In genomic region chr10:71713135-71714040, GRCh38 we compare ENCODE assay signal across 8 cellular contexts. TPM values are rescaled to one million over a fixed set of nuclear protein-coding genes. Genes with fewer than 3 reads are reported as not detected.
DNase-seq lines count a peak whose midpoint lies in the region; ATAC-seq and TF ChIP-seq lines count a peak whose summit lies in the region.

No MANE protein-coding gene starts in this region.

- H3K36me3 ChIP-seq in esophagus muscularis mucosa (no peaks in the 10 kb centered on the region), mucosa of stomach (ENCODE audit: control insufficient read depth, insufficient read depth, low read length) (no peaks in the 10 kb centered on the region), upper lobe of left lung (no peaks in the 10 kb centered on the region)

- TF ChIP-seq EP300 in esophagus muscularis mucosa (IDR thresholded peaks at IDR 0.05) (no peak), upper lobe of left lung (IDR thresholded peaks at IDR 0.05) (no peak)

- H3K27me3 ChIP-seq in esophagus muscularis mucosa (no peaks in the 10 kb centered on the region), mucosa of stomach (ENCODE audit: control insufficient read depth, insufficient read depth, low read length) (no peaks in the 10 kb centered on the region), upper lobe of left lung (no peaks in the 10 kb centered on the region)

- TF ChIP-seq CTCF in esophagus muscularis mucosa (IDR thresholded peaks at IDR 0.05) (peak in 1 of 3 experiments; percentile 14), upper lobe of left lung (IDR thresholded peaks at IDR 0.05) (peak in 2 of 6 experiments; percentile 16 to 30)

- 5% methylated on average over 13 of the region's 13 CpGs for WGBS in esophagus muscularis mucosa
- 19 to 23% methylated on average over 4 to 13 of the region's 13 CpGs for WGBS in upper lobe of left lung, 2 donors

- H3K4me1 ChIP-seq in esophagus muscularis mucosa (peaks cover 55 to 65% (median 64%) of the 10 kb centered on the region in 4 donors), mucosa of stomach (ENCODE audit: control insufficient read depth, insufficient read depth, low read length) (peaks cover 48% of the 10 kb centered on the region), upper lobe of left lung (peaks cover 40 to 59% (median 44%) of the 10 kb centered on the region in 4 donors)

- H3K4me3 ChIP-seq in esophagus muscularis mucosa (peak overlapping the region in 3 of 4 donors; percentile 13 to 30 (median 18)), mucosa of stomach (ENCODE audit: low read length) (no peak overlapping the region), upper lobe of left lung (no peak overlapping the region)

- TF ChIP-seq POLR2A in esophagus muscularis mucosa (IDR thresholded peaks at IDR 0.05; ENCODE audit: low read depth), result no peak
- peak in 1 of 4 donors; percentile 38 for TF ChIP-seq POLR2A in upper lobe of left lung (IDR thresholded peaks at IDR 0.05)

- peak overlapping the region; percentile 63 for H3K9ac ChIP-seq in mucosa of stomach (ENCODE audit: low read length)

- ATAC-seq in upper lobe of left lung (ENCODE audit: low FRiP score in 2 of 2) (peak; percentile 70 to 83), GM21619 (IDR thresholded peaks at IDR 0.05; ENCODE audit: unreplicated experiment) (no peak)

- H3K27ac ChIP-seq in esophagus muscularis mucosa (replicated peaks in 1 of 4) (peak overlapping the region; percentile 88 to 93 (median 91)), upper lobe of left lung (peak overlapping the region; percentile 74 to 90 (median 85))

- H3K9me3 ChIP-seq in esophagus muscularis mucosa (no peaks in the 10 kb centered on the region), mucosa of stomach (ENCODE audit: control insufficient read depth, low read length) (no peaks in the 10 kb centered on the region), upper lobe of left lung (no peaks in the 10 kb centered on the region)

- DNase-seq in stimulated activated CD4-positive, alpha-beta T cell treated with anti-CD3 and anti-CD28 coated beads, Interleukin-15, amount 100 ng/mL, for 24 hours, result peak; percentile 60
- no peak for DNase-seq in stimulated activated CD4-positive, alpha-beta T cell treated with anti-CD3 and anti-CD28 coated beads, Interleukin-2, amount 100 ng/mL, for 48 hours
- peak; percentile 52 to 61 for DNase-seq in activated CD4-positive, alpha-beta T cell treated with anti-CD3 and anti-CD28 coated beads, Interleukin-2, amount 50 U/mL, for 48 hours
- DNase-seq in esophagus muscularis mucosa (ENCODE audit: extremely low spot score) (peak; percentile 97), upper lobe of left lung (peak; percentile 70 to 74), germinal center (ENCODE audit: low spot score) (no peak)

- intact Hi-C loops in esophagus muscularis mucosa (cut with DNase I), result loop anchor here (5.0 kb wide), 1 partner anchor 59 kb away; the partner anchor contains the start of gene VSIR

RNA-seq across cellular contexts. Expression of gene C10orf105, which starts 6.2 kb away (rescaled TPM):
- under 1 TPM in 3 of 4 donors, not detected in 1; 0.06 to 0.17 (median 0.11) TPM for total RNA-seq in esophagus muscularis mucosa
- 1 to 10 TPM in 1 of 6 donors, under 1 TPM in 4, not detected in 1; 0.15 to 1.0 (median 0.44) TPM for total RNA-seq in upper lobe of left lung

RNA-seq across cellular contexts. Expression of gene VSIR, which starts 59.9 kb away (rescaled TPM):
- total RNA-seq in esophagus muscularis mucosa, result 100 to 1,000 TPM in 2 of 4 donors, 10 to 100 TPM in 2; 37.8 to 118 (median 90.3) TPM
- 100 to 1,000 TPM in 2 of 6 donors, 10 to 100 TPM in 4; 51.7 to 167 (median 92.5) TPM for total RNA-seq in upper lobe of left lung

Comparison
In these comparisons a context has a peak if more than half of its experiments do, and no peak if none do; other contexts are left out.
1. DNase-seq: peak in stimulated activated CD4-positive, alpha-beta T cell treated with anti-CD3 and anti-CD28 coated beads, Interleukin-15, amount 100 ng/mL, for 24 hours (single experiment), activated CD4-positive, alpha-beta T cell treated with anti-CD3 and anti-CD28 coated beads, Interleukin-2, amount 50 U/mL, for 48 hours (2 of 2), esophagus muscularis mucosa (single experiment) and upper lobe of left lung (2 of 2); none in stimulated activated CD4-positive, alpha-beta T cell treated with anti-CD3 and anti-CD28 coated beads, Interleukin-2, amount 100 ng/mL, for 48 hours (0 of 2) and germinal center (single experiment).
2. H3K4me3 ChIP-seq: peak in esophagus muscularis mucosa (3 of 4); none in mucosa of stomach (single experiment) and upper lobe of left lung (0 of 4).